Comparison of ENCODE assay signal across 29 cellular contexts in the genomic region with DNA sequence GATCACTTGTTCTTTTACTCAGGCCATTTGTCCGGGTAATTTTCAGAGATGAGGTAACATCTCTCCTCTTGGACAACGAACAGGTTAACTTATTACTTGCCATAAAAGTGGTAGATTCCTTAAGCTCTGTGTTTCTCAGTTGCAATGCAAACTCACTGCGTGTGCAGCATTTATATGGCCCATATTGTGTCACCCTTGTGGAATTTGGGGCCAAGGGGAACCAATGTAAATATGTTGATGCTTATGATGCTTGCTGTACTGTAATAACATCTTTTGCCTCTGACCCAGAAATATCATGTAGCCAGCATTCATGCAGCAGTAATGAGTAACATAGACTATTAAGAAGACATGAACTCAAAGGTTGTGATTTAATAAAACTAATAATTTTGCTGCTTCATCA.
DNase-seq lines count a peak whose midpoint lies in the region; ATAC-seq, FAIRE-seq and TF ChIP-seq lines count a peak whose summit lies in the region.
"Had no signal": no experiment of that assay in that cellular context is flagged by ENCODE, and none has a peak within 500 bp of the region (broad histone marks: within the 10 kb centered on the region; RNA-seq: fewer than 3 reads in every experiment).

No MANE protein-coding gene starts in this region.

- peak overlapping the region; percentile 86 for H3K14ac ChIP-seq in IMR-90 (replicated peaks; ENCODE audit: low read depth, low read length)

- H3K36me3 ChIP-seq in IMR-90 (ENCODE audit: control insufficient read depth, insufficient read depth, low read length) (peaks cover 2% of the 10 kb centered on the region), osteoblast (ENCODE audit: insufficient read depth, low read length) (peaks cover 12% of the 10 kb centered on the region)
- H3K36me3 ChIP-seq: BLaER1, colonic mucosa, SJCRH30, transverse colon had no signal

- no CpG with 5 or more reads among the region's 3 CpGs for WGBS in IMR-90 (ENCODE audit: extremely low coverage in 2 of 2, insufficient read length in 1 of 2), 2 experiments

- peak overlapping the region; percentile 95 for H2AK5ac ChIP-seq in IMR-90 (ENCODE audit: low read depth, low read length)

- peak; percentile 79 for ATAC-seq in IMR-90 (ENCODE audit: low read depth)
- ATAC-seq: activated CD8-positive, alpha-beta memory T cell treated with anti-CD3 and anti-CD28 coated beads, Interleukin-2, amount 10 ng/mL, durations not matched to agents 7 days and 5 days; activated T-cell treated with anti-CD3 and anti-CD28 coated beads, Interleukin-2, amount 50 U/mL, for 72 hours; GM12878; naive thymus-derived CD8-positive, alpha-beta T cell; T-cell had no signal

- peak overlapping the region; percentile 84; the same call in 1 of the 3 replicates for H2BK15ac ChIP-seq in IMR-90 (ENCODE audit: low read depth, low read length)

- H3K4me3 ChIP-seq in IMR-90 (ENCODE audit: insufficient read depth, low read depth, low read length) (no peak overlapping the region), fibroblast of mammary gland (ENCODE audit: control insufficient read depth, low read depth, low read length) (no peak overlapping the region), osteoblast (ENCODE audit: insufficient read depth, low read length) (no peak overlapping the region)
- H3K4me3 ChIP-seq: BLaER1, colonic mucosa, GM12878, SJCRH30, transverse colon had no signal

- H3K79me1 ChIP-seq in IMR-90 (ENCODE audit: low read depth in 1 of 2, low read length in 2 of 2) = peaks cover 11 to 24% of the 10 kb centered on the region in 2 experiments; a peak in 3 of 4 replicates

- dilution Hi-C loops in IMR-90 (cut with HindIII; ENCODE audit: low sequenced_read_pairs, unreplicated experiment) = no loop called here

- H3K27me3 ChIP-seq in IMR-90 (ENCODE audit: control insufficient read depth, insufficient read depth, low read length) (no peaks in the 10 kb centered on the region), osteoblast (ENCODE audit: insufficient read depth, low read length) (no peaks in the 10 kb centered on the region)
- H3K27me3 ChIP-seq: BLaER1, colonic mucosa, SJCRH30, transverse colon had no signal

- peak overlapping the region; percentile 85 for H4K91ac ChIP-seq in IMR-90 (ENCODE audit: insufficient read depth, low read depth, low read length)

- H4K8ac ChIP-seq in IMR-90 (ENCODE audit: low read depth in 2 of 2, low read length in 2 of 2) = peak overlapping the region in 1 of 2 experiments; percentile 86; a peak in 2 of 4 replicates

- no peaks in the 10 kb centered on the region for H4K20me1 ChIP-seq in IMR-90 (ENCODE audit: insufficient read depth, low read length)
- no peaks in the 10 kb centered on the region for H4K20me1 ChIP-seq in osteoblast (ENCODE audit: insufficient read depth, low read length)
- H4K20me1 ChIP-seq: BLaER1 had no signal

- CTCF ChIA-PET in IMR-90 (lab: Yijun Ruan, JAX) = interaction anchor here (1.0 kb wide), 1 partner anchor 21 kb away, joined by 3 read pairs; no protein-coding TSS in a partner anchor
- CTCF ChIA-PET in HEK293T (lab: Yijun Ruan, JAX) = no interaction called here

- intact Hi-C loops in IMR-90 (cut with micrococcal nuclease) = loop anchor here (5.0 to 10.0 kb wide), 2 partner anchors 114 to 181 kb away; no protein-coding TSS in a partner anchor

- H2AK9ac ChIP-seq in IMR-90 (replicated peaks; ENCODE audit: low read depth, low read length, poor library complexity) = no peak overlapping the region

- TF ChIP-seq CTCF in IMR-90 (conservative IDR thresholded peaks at IDR 0.05; ENCODE audit: low read depth, low read length) (no peak), fibroblast of mammary gland (conservative IDR thresholded peaks at IDR 0.05; ENCODE audit: control insufficient read depth, insufficient read depth, low read depth, low read length) (no peak), osteoblast (IDR thresholded peaks at IDR 0.05; ENCODE audit: extremely low read depth, low read depth, low read length) (no peak)

- no peak overlapping the region; the same call in 1 of the 2 replicates for H4K5ac ChIP-seq in IMR-90 (ENCODE audit: low read depth, low read length)

- H2BK120ac ChIP-seq in IMR-90 (ENCODE audit: low read depth, low read length) = peak overlapping the region; percentile 83

- POLR2A ChIA-PET in IMR-90 (lab: Charles Lee; ENCODE audit: unreplicated experiment) (no interaction called here), HEK293T (lab: Yijun Ruan, JAX) (no interaction called here)

- no peak overlapping the region for H3K27ac ChIP-seq in IMR-90 (ENCODE audit: insufficient read depth, low read length)
- peak overlapping the region; percentile 47 for H3K27ac ChIP-seq in osteoblast (ENCODE audit: low read depth, low read length)
- H3K27ac ChIP-seq: BLaER1, colonic mucosa, HL-60, SJCRH30, transverse colon had no signal

- H3K4me2 ChIP-seq in IMR-90 (ENCODE audit: low read depth, low read length) (peak overlapping the region; percentile 14; the same call in 1 of the 2 replicates), osteoblast (ENCODE audit: insufficient read depth, low read length) (peak overlapping the region; percentile 16)
- H3K4me2 ChIP-seq: BLaER1 had no signal

- in situ Hi-C loops in IMR-90 (cut with MboI; ENCODE audit: low sequenced_read_pairs) = no loop called here

- H3K23ac ChIP-seq in IMR-90 (ENCODE audit: low read depth, low read length) = peak overlapping the region; percentile 85

- TF ChIP-seq RAD21 in IMR-90 (IDR thresholded peaks at IDR 0.05; ENCODE audit: low read length) = no peak

- H3K9me3 ChIP-seq in IMR-90 (ENCODE audit: control insufficient read depth, insufficient read depth, low read length) = 0 out of 2 replicates have a peak, but pooled peaks cover 3% of the 10 kb centered on the region
- no peaks in the 10 kb centered on the region for H3K9me3 ChIP-seq in osteoblast (ENCODE audit: low read depth, low read length)
- H3K9me3 ChIP-seq: BLaER1, colonic mucosa, SJCRH30, transverse colon had no signal

- peaks cover 12% of the 10 kb centered on the region for H3K79me2 ChIP-seq in osteoblast (ENCODE audit: insufficient read depth, low read length)

- H3K4me1 ChIP-seq in IMR-90 (ENCODE audit: control insufficient read depth, insufficient read depth, low read length) (peaks cover 9% of the 10 kb centered on the region; the same call in 1 of the 2 replicates), osteoblast (ENCODE audit: insufficient read depth, low read length) (peaks cover 24% of the 10 kb centered on the region)
- H3K4me1 ChIP-seq: BLaER1, colonic mucosa, SJCRH30, transverse colon had no signal

- peak overlapping the region; percentile 85 for H2BK20ac ChIP-seq in IMR-90 (ENCODE audit: low read depth, low read length)

- TF ChIP-seq POLR2A in IMR-90 (IDR thresholded peaks at IDR 0.05; ENCODE audit: low read depth, low read length) = no peak

- peaks cover 5% of the 10 kb centered on the region for H3K9me1 ChIP-seq in IMR-90 (ENCODE audit: insufficient read depth, low read length)

- BruUV-seq in IMR-90 (replicated peaks; lab: Mats Ljungman, UMichigan) = no TSS peak

- FAIRE-seq in RCC 7860 (lab: Jason Lieb, UNC) = no peak
- FAIRE-seq: GM12878 had no signal

- peak overlapping the region; percentile 84 for H3K4ac ChIP-seq in IMR-90 (ENCODE audit: low read depth, low read length)

- peak overlapping the region; percentile 90 for H2BK5ac ChIP-seq in IMR-90 (ENCODE audit: low read depth, low read length, poor library complexity, severe bottlenecking)

- no peak overlapping the region for H3K9ac ChIP-seq in IMR-90 (ENCODE audit: low read depth, low read length)
- H3K9ac ChIP-seq: BLaER1 had no signal

- peak; percentile 50 for DNase-seq in Daoy (ENCODE audit: low read depth)
- DNase-seq in IMR-90 = peak; percentile 84
- DNase-seq in fibroblast of mammary gland (ENCODE audit: low read depth) = peak; percentile 42
- DNase-seq in osteoblast (ENCODE audit: insufficient read length, low spot score, missing footprints) = no peak
- no peak for DNase-seq in RCC 7860 (ENCODE audit: low spot score)
- DNase-seq in T1000 (lab: John Stamatoyannopoulos, UW) = no peak
- DNase-seq in HEK293T (ENCODE audit: extremely low spot score) = no peak
- no peak for DNase-seq in DMS153 treated with DMSO at 0.1 percent for 48 hours (lab: John Stamatoyannopoulos, UW; ENCODE audit: unreplicated experiment)
- DNase-seq: activated B cell treated with CpG ODN at 0.5 μM for 24 hours; activated CD8-positive, alpha-beta memory T cell treated with anti-CD3 and anti-CD28 coated beads, Interleukin-2, amount 10 ng/mL, durations not matched to agents 7 days and 5 days; activated naive CD4-positive, alpha-beta T cell; activated T-cell treated with anti-CD3 and anti-CD28 coated beads, Interleukin-2, amount 50 U/mL, for 72 hours; amygdala; colonic mucosa; DMS79 treated with DMSO at 0.1 percent for 48 hours; effector memory CD4-positive, alpha-beta T cell; islet precursor cell; naive thymus-derived CD8-positive, alpha-beta T cell; NCI-H1105 treated with DMSO at 0.1 percent for 48 hours; NCI-H2029; NCI-H526 treated with DMSO at 0.1 percent for 48 hours; occipital lobe; SJCRH30; stimulated activated CD4-positive, alpha-beta T cell treated with anti-CD3 and anti-CD28 coated beads, Interleukin-2, amount 100 ng/mL, for 48 hours; T-cell; transverse colon had no signal

- H2AFZ ChIP-seq in IMR-90 (replicated peaks; ENCODE audit: low read length, poor library complexity) = peak overlapping the region; percentile 4
- no peak overlapping the region for H2AFZ ChIP-seq in osteoblast (ENCODE audit: low read length)

- H3K56ac ChIP-seq in IMR-90 (ENCODE audit: extremely low read depth, insufficient read depth, low read length) = 0 out of 2 replicates have a peak overlapping the region, but pooled peaks have one; percentile 17

- peak overlapping the region; percentile 84; the same call in 1 of the 2 replicates for H3K18ac ChIP-seq in IMR-90 (ENCODE audit: low read depth, low read length)

TF ChIP-seq in IMR-90, 13 proteins besides CTCF, POLR2A, EP300 and RAD21 (continues in another document):
- TF ChIP-seq CEBPB (IDR thresholded peaks at IDR 0.05; ENCODE audit: low read depth, low read length) (peak; percentile 38; the same call in 1 of the 2 replicates), MAZ (IDR thresholded peaks at IDR 0.05; ENCODE audit: borderline replicate concordance, low read depth, low read length) (no peak), FOS (IDR thresholded peaks at IDR 0.05; ENCODE audit: low read depth, low read length) (no peak), MAFK (IDR thresholded peaks at IDR 0.05; ENCODE audit: low read depth, low read length) (no peak), BHLHE40 (IDR thresholded peaks at IDR 0.05; ENCODE audit: low read depth, low read length) (no peak)

TF ChIP-seq in HEK293T, 16 proteins besides CTCF, POLR2A, EP300 and RAD21 (continues in another document):
- TF ChIP-seq SUZ12 (IDR thresholded peaks at IDR 0.05) (no peak), ELF4 (IDR thresholded peaks at IDR 0.05) (no peak), NFRKB (IDR thresholded peaks at IDR 0.05) (no peak), L3MBTL2 (conservative IDR thresholded peaks at IDR 0.05) (no peak), ZNF384 (IDR thresholded peaks at IDR 0.05) (no peak), TARDBP (IDR thresholded peaks at IDR 0.05) (no peak)

Comparison
In these comparisons a context has a peak if more than half of its experiments do, and no peak if none do; other contexts are left out.
1. DNase-seq: peak in Daoy (single experiment), IMR-90 (single experiment) and fibroblast of mammary gland (single experiment); none in osteoblast (single experiment), RCC 7860 (single experiment), T1000 (single experiment), HEK293T (single experiment) and DMS153 treated with DMSO at 0.1 percent for 48 hours (single experiment).